In genomic region chr2:215736653-215737290, GRCh38 we compare ENCODE assay signal across 1 cellular context.
TF ChIP-seq lines count a peak whose summit lies in the region.

No MANE protein-coding gene starts in this region.

TF ChIP-seq in endothelial cell of umbilical vein, 7 proteins besides CTCF, POLR2A, EP300 and RAD21 (continued from another document):
- no peak for TF ChIP-seq MAX (IDR thresholded peaks at IDR 0.05; ENCODE audit: insufficient read depth, insufficient read length)
- TF ChIP-seq EZH2 (IDR thresholded peaks at IDR 0.05; ENCODE audit: borderline replicate concordance, low read depth, low read length, severe bottlenecking) = no peak
- no peak for TF ChIP-seq FOS (IDR thresholded peaks at IDR 0.05; ENCODE audit: borderline replicate concordance, insufficient read depth, low read length)
